Comparison of ENCODE assay signal across 26 cellular contexts in genomic region chr7:25722856-25723255, GRCh38.
A peak's percentile ranks its signal among the peaks of the same experiment; 100 is the strongest.
DNase-seq lines count a peak whose midpoint lies in the region; ATAC-seq and TF ChIP-seq lines count a peak whose summit lies in the region.
"Had no signal": no experiment of that assay in that cellular context is flagged by ENCODE, and none has a peak within 500 bp of the region (broad histone marks: within the 10 kb centered on the region; RNA-seq: fewer than 3 reads in every experiment).

No MANE protein-coding gene starts in this region.

- H3K4me1 ChIP-seq in upper lobe of right lung, result no peaks in the 10 kb centered on the region
- H3K4me1 ChIP-seq: colonic mucosa had no signal

- H3K9me3 ChIP-seq in upper lobe of right lung, result no peaks in the 10 kb centered on the region
- H3K9me3 ChIP-seq: colonic mucosa, sigmoid colon, SJSA1 had no signal

- no peak for ATAC-seq in HG02759 (IDR thresholded peaks at IDR 0.05; ENCODE audit: unreplicated experiment)
- ATAC-seq in upper lobe of right lung, result no peak
- ATAC-seq in HG03520 (IDR thresholded peaks at IDR 0.05; ENCODE audit: unreplicated experiment), result no peak
- ATAC-seq: HCT116; left lobe of liver; stimulated activated effector memory CD8-positive, alpha-beta T cell treated with anti-CD3 and anti-CD28 coated beads, Interleukin-12 subunit alpha, Interleukin-12 subunit beta, amount 100 ng/mL, for 72 hours had no signal

- no peaks in the 10 kb centered on the region for H3K36me3 ChIP-seq in upper lobe of right lung
- H3K36me3 ChIP-seq: colonic mucosa, sigmoid colon, SJSA1 had no signal

- no peak overlapping the region for H3K27ac ChIP-seq in upper lobe of right lung
- H3K27ac ChIP-seq: 22Rv1, C4-2B, colonic mucosa, sigmoid colon, SJSA1, VCaP had no signal

- H3K4me3 ChIP-seq in upper lobe of right lung, result no peak overlapping the region
- H3K4me3 ChIP-seq: colonic mucosa, sigmoid colon, SJSA1 had no signal

- no peaks in the 10 kb centered on the region for H3K27me3 ChIP-seq in upper lobe of right lung
- H3K27me3 ChIP-seq: colonic mucosa, sigmoid colon, SJSA1 had no signal

- no peak for TF ChIP-seq CTCF in upper lobe of right lung (IDR thresholded peaks at IDR 0.05)

- intact Hi-C loops in upper lobe of right lung (cut with DNase I), result no loop called here

- DNase-seq in NCI-H82 (lab: John Stamatoyannopoulos, UW) (peak; percentile 15), NCI-H82 treated with DMSO at 0.1 percent for 48 hours (lab: John Stamatoyannopoulos, UW; ENCODE audit: unreplicated experiment) (no peak), NCI-H69 (lab: John Stamatoyannopoulos, UW) (peak; percentile 50), inferior parietal cortex (ENCODE audit: extremely low spot score) (peak; percentile 55), superior temporal gyrus (ENCODE audit: extremely low spot score) (peak; percentile 80), upper lobe of right lung (no peak)
- DNase-seq: activated CD4-positive, alpha-beta T cell treated with anti-CD3 and anti-CD28 coated beads for 4 hours; amniotic stem cell; colonic mucosa; DMS79 treated with DMSO at 0.1 percent for 48 hours; effector CD8-positive, alpha-beta T cell; GF-D8; mesenchymal stem cell; NCI-H187; sigmoid colon; substantia nigra; T1000 had no signal

Comparison
In these comparisons a context has a peak if more than half of its experiments do, and no peak if none do; other contexts are left out.
1. DNase-seq: peak in NCI-H82 (single experiment), NCI-H69 (single experiment), inferior parietal cortex (single experiment) and superior temporal gyrus (single experiment); none in NCI-H82 treated with DMSO at 0.1 percent for 48 hours (single experiment) and upper lobe of right lung (single experiment).